Comparison of ENCODE assay signal across 11 cellular contexts in genomic region chr5:52840286-52841050, GRCh38. TPM values are rescaled to one million over a fixed set of nuclear protein-coding genes. Genes with fewer than 3 reads are reported as not detected.
A peak's percentile ranks its signal among the peaks of the same experiment; 100 is the strongest.
DNase-seq lines count a peak whose midpoint lies in the region; ATAC-seq and FAIRE-seq lines count a peak whose summit lies in the region.
"Had no signal": no experiment of that assay in that cellular context is flagged by ENCODE, and none has a peak within 500 bp of the region (broad histone marks: within the 10 kb centered on the region; RNA-seq: fewer than 3 reads in every experiment).

No MANE protein-coding gene starts in this region.

- no peaks in the 10 kb centered on the region for H3K79me2 ChIP-seq in GM23248 (ENCODE audit: insufficient read depth)

- H3K4me1 ChIP-seq in GM23248 (ENCODE audit: insufficient read depth): peaks cover 29% of the 10 kb centered on the region
- H3K4me1 ChIP-seq: body of pancreas had no signal

- ATAC-seq in left cardiac atrium (peak in 1 of 2 donors; percentile 68), HG03095 (IDR thresholded peaks at IDR 0.05; ENCODE audit: unreplicated experiment) (no peak)
- ATAC-seq: body of pancreas had no signal

- no peaks in the 10 kb centered on the region for H3K27me3 ChIP-seq in GM23248 (replicated peaks; ENCODE audit: insufficient read depth)
- H3K27me3 ChIP-seq: body of pancreas had no signal

- DNase-seq in GM23248 (peak; percentile 43), SK-N-MC (ENCODE audit: low read depth, low spot score) (peak; percentile 65), left cardiac atrium (peak; percentile 30), renal cortical epithelial cell (ENCODE audit: low read depth) (peak; percentile 37), NCI-H1092 (lab: John Stamatoyannopoulos, UW) (no peak), urothelium cell line (ENCODE audit: low spot score) (no peak), SHP77 treated with DMSO at 0.1 percent for 48 hours (lab: John Stamatoyannopoulos, UW) (no peak)
- DNase-seq: Calu3; stimulated activated CD4-positive, alpha-beta T cell treated with anti-CD3 and anti-CD28 coated beads, Interleukin-12 subunit alpha, Interleukin-12 subunit beta, amount 100 ng/mL, for 4 hours had no signal

- no peak for FAIRE-seq in urothelium cell line (lab: Jason Lieb, UNC)

- peak overlapping the region; percentile 24 for H3K9ac ChIP-seq in GM23248
- peak overlapping the region; percentile 52 for H3K9ac ChIP-seq in SK-N-MC (ENCODE audit: insufficient read length)

- H3F3A ChIP-seq in GM23248 (ENCODE audit: insufficient read depth): peaks cover 35% of the 10 kb centered on the region; the same call in 1 of the 2 replicates

- H3K4me3 ChIP-seq in GM23248: peak overlapping the region; percentile 34; the same call in 1 of the 2 replicates
- peak overlapping the region; percentile 71 for H3K4me3 ChIP-seq in SK-N-MC
- H3K4me3 ChIP-seq: body of pancreas had no signal

- peak overlapping the region; percentile 43 for H3K4me2 ChIP-seq in GM23248 (ENCODE audit: unreplicated experiment)

- H3K9me3 ChIP-seq in GM23248 (ENCODE audit: low read depth): no peaks in the 10 kb centered on the region
- H3K9me3 ChIP-seq in SK-N-MC (ENCODE audit: low read depth, low read length): no peaks in the 10 kb centered on the region
- H3K9me3 ChIP-seq: body of pancreas had no signal

- H4K20me1 ChIP-seq in GM23248 (ENCODE audit: insufficient read depth): no peaks in the 10 kb centered on the region

- peak overlapping the region; percentile 20; the same call in 1 of the 2 replicates for H3K27ac ChIP-seq in GM23248
- peak overlapping the region; percentile 91 for H3K27ac ChIP-seq in SK-N-MC

- peak overlapping the region; percentile 69 for H2AFZ ChIP-seq in GM23248

- intact Hi-C loops in left cardiac atrium (cut with DNase I): no loop called here

- in situ Hi-C loops in GM23248 (cut with MboI): no loop called here

- no peaks in the 10 kb centered on the region for H3K9me2 ChIP-seq in GM23248 (ENCODE audit: insufficient read depth)

- 46 to 48% methylated on average over 8 of the region's 8 CpGs for WGBS in GM23248 (ENCODE audit: low coverage in 1 of 2, low lambda C conversion rate in 2 of 2, missing lambda C conversion rate in 2 of 2), 2 experiments

- no peaks in the 10 kb centered on the region for H3K36me3 ChIP-seq in GM23248 (ENCODE audit: low read depth)
- no peaks in the 10 kb centered on the region for H3K36me3 ChIP-seq in SK-N-MC (ENCODE audit: insufficient read depth, low read length)

RNA-seq across cellular contexts. Expression of gene ITGA1, which starts 52.8 kb away (rescaled TPM):
- total RNA-seq in GM23248 (2014; rRNA removed; shearing (Covaris generic)): 18.4 and 18.6 TPM in 2 replicates
- 8.1 and 8.9 TPM in 2 replicates for polyA plus RNA-seq in GM23248 (2016; fragmentation: Nextera tagmentation; extraction: Ambion mirVana)
- total RNA-seq in left cardiac atrium: 10 to 100 TPM; 29.3 to 34.9 TPM
- total RNA-seq in renal cortical epithelial cell: 8.9 and 57.7 TPM in 2 replicates

RNA-seq across cellular contexts. Expression of gene PELO, which starts 52.8 kb away (rescaled TPM):
- total RNA-seq in GM23248 (2014; rRNA removed; shearing (Covaris generic)): 20.4 and 24.4 TPM in 2 replicates
- 25.0 and 25.2 TPM in 2 replicates for polyA plus RNA-seq in GM23248 (2016; fragmentation: Nextera tagmentation; extraction: Ambion mirVana)
- total RNA-seq in left cardiac atrium: 10 to 100 TPM; 16.1 to 23.6 TPM
- 24.0 and 34.0 TPM in 2 replicates for total RNA-seq in renal cortical epithelial cell

Comparison
In these comparisons a context has a peak if more than half of its experiments do, and no peak if none do; other contexts are left out.
1. DNase-seq: peak in GM23248 (single experiment), SK-N-MC (single experiment), left cardiac atrium (single experiment) and renal cortical epithelial cell (single experiment); none in NCI-H1092 (single experiment), urothelium cell line (single experiment) and SHP77 treated with DMSO at 0.1 percent for 48 hours (single experiment).